Comparison of ENCODE assay signal across 11 cellular contexts in the genomic region with DNA sequence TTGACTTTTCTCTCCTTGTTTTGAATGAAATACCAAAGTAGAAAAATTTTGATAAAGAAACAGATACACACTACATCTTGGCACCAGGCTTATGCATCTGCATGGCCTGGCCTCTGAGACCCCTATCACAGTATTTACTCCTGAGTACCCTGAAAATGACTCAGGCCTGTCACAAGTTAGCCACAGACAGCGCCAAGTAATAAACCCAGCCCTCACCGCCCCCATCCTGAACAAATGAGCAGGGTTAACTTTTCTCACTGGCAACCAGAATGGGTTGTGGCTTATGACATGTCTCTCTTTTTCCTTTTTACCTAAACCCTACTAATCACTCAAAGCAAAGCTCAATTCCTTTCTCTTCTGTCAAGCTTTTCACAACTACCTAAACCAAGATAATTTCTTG. TPM values are rescaled to one million over a fixed set of nuclear protein-coding genes. Genes with fewer than 3 reads are reported as not detected.
DNase-seq lines count a peak whose midpoint lies in the region; ATAC-seq and TF ChIP-seq lines count a peak whose summit lies in the region.
"Had no signal": no experiment of that assay in that cellular context is flagged by ENCODE, and none has a peak within 500 bp of the region (broad histone marks: within the 10 kb centered on the region; RNA-seq: fewer than 3 reads in every experiment).

No MANE protein-coding gene starts in this region.

- H3K27me3 ChIP-seq in KMS-11 (ENCODE audit: insufficient read depth, low read depth) (no peaks in the 10 kb centered on the region), fibroblast of lung (ENCODE audit: control insufficient read depth, insufficient read depth, low read length) (no peaks in the 10 kb centered on the region)

- peak overlapping the region; percentile 4; the same call in 1 of the 2 replicates for H3K9ac ChIP-seq in KMS-11
- H3K9ac ChIP-seq in fibroblast of lung (ENCODE audit: insufficient read depth, low read length) = no peak overlapping the region

- H4K20me1 ChIP-seq in KMS-11 (ENCODE audit: insufficient read depth) = no peaks in the 10 kb centered on the region
- peaks cover 2% of the 10 kb centered on the region for H4K20me1 ChIP-seq in fibroblast of lung (ENCODE audit: control insufficient read depth, extremely low read depth, insufficient read depth, low read length)

- H3K4me1 ChIP-seq in KMS-11 (ENCODE audit: low read depth, poor library complexity, severe bottlenecking) = peaks cover 86% of the 10 kb centered on the region
- H3K4me1 ChIP-seq in fibroblast of lung (ENCODE audit: control insufficient read depth, extremely low read depth, insufficient read depth, low read length) = peaks cover 12% of the 10 kb centered on the region

- no peak overlapping the region for H2AFZ ChIP-seq in KMS-11 (ENCODE audit: low read depth)
- no peak overlapping the region for H2AFZ ChIP-seq in fibroblast of lung (ENCODE audit: low read length)

- no peaks in the 10 kb centered on the region for H3K36me3 ChIP-seq in KMS-11 (ENCODE audit: insufficient read depth)
- H3K36me3 ChIP-seq in fibroblast of lung (ENCODE audit: control insufficient read depth, insufficient read depth, low read length) = no peaks in the 10 kb centered on the region

- ATAC-seq in activated CD4-positive, CD25-positive, alpha-beta regulatory T cell treated with anti-CD3 and anti-CD28 coated beads, Interleukin-2, amount 50 U/mL, for 24 hours = peak; percentile 48 to 74
- no peak for ATAC-seq in left lobe of liver

- H3K27ac ChIP-seq in KMS-11 = peak overlapping the region; percentile 31
- peak overlapping the region; percentile 30 for H3K27ac ChIP-seq in fibroblast of lung (ENCODE audit: insufficient read depth, low read length)

- no peak for DNase-seq in activated CD4-positive, CD25-positive, alpha-beta regulatory T cell (lab: John Stamatoyannopoulos, UW)
- peak; percentile 46 to 71 for DNase-seq in fibroblast of lung (ENCODE audit: low read depth in 2 of 2)
- peak; percentile 25 to 39 for DNase-seq in stimulated activated CD8-positive, alpha-beta memory T cell treated with anti-CD3 and anti-CD28 coated beads, Interleukin-7, amount 100 ng/mL, for 48 hours (ENCODE audit: extremely low read depth in 1 of 2, low read depth in 1 of 2)
- DNase-seq in NCI-H2171 (lab: John Stamatoyannopoulos, UW) = no peak
- no peak for DNase-seq in left lobe of liver (ENCODE audit: low spot score)
- no peak for DNase-seq in iPS-NIHi7 (ENCODE audit: extremely low spot score)
- DNase-seq: cortex of kidney, kidney glomerular epithelial cell, NCI-H187 treated with DMSO at 0.1 percent for 48 hours had no signal

- H3K79me2 ChIP-seq in KMS-11 (ENCODE audit: insufficient read depth, low read depth) (peaks cover 94% of the 10 kb centered on the region), fibroblast of lung (ENCODE audit: control insufficient read depth, insufficient read depth, low read length) (peaks cover 68% of the 10 kb centered on the region)

- TF ChIP-seq CTCF in KMS-11 (conservative IDR thresholded peaks at IDR 0.05; ENCODE audit: low read depth, low read length) (no peak), fibroblast of lung (conservative IDR thresholded peaks at IDR 0.05 in 1 of 2, IDR thresholded peaks at IDR 0.05 in 1 of 2; ENCODE audit: low read depth in 1 of 2, low read length in 2 of 2) (no peak)

- no peaks in the 10 kb centered on the region for H3K9me3 ChIP-seq in fibroblast of lung (ENCODE audit: control insufficient read depth, insufficient read depth, low read depth, low read length)

- H3K4me2 ChIP-seq in KMS-11 (peak overlapping the region; percentile 56), fibroblast of lung (ENCODE audit: extremely low read depth, insufficient read depth, low read length) (peak overlapping the region; percentile 53)

- H3K4me3 ChIP-seq in KMS-11 (IDR thresholded peaks at IDR 0.05; ENCODE audit: insufficient read depth, low read depth, low read length) (no peak overlapping the region), fibroblast of lung (replicated peaks in 1 of 4; ENCODE audit: control extremely low read depth in 1 of 4, insufficient read depth in 1 of 4, low read depth in 3 of 4, low read length in 4 of 4) (no peak overlapping the region)

RNA-seq across cellular contexts. Expression of a gene that starts 35.3 kb away (rescaled TPM):
- total RNA-seq in fibroblast of lung (6.7 and 9.4 TPM in 2 replicates), left lobe of liver (17.3 TPM)
- polyA plus RNA-seq in fibroblast of lung = 26.1 and 33.5 TPM in 2 replicates
- polyA plus RNA-seq in fibroblast of lung (2012) = 23.0 and 26.5 TPM in 2 replicates
- 87.1 and 102 TPM in 2 replicates for polyA minus RNA-seq in fibroblast of lung (ENCODE audit: low replicate concordance)

Comparison
In these comparisons a context has a peak if more than half of its experiments do, and no peak if none do; other contexts are left out.
1. DNase-seq: peak in fibroblast of lung (2 of 2) and stimulated activated CD8-positive, alpha-beta memory T cell treated with anti-CD3 and anti-CD28 coated beads, Interleukin-7, amount 100 ng/mL, for 48 hours (2 of 2); none in activated CD4-positive, CD25-positive, alpha-beta regulatory T cell (0 of 4), NCI-H2171 (single experiment), left lobe of liver (single experiment) and iPS-NIHi7 (single experiment).